In the genomic region with DNA sequence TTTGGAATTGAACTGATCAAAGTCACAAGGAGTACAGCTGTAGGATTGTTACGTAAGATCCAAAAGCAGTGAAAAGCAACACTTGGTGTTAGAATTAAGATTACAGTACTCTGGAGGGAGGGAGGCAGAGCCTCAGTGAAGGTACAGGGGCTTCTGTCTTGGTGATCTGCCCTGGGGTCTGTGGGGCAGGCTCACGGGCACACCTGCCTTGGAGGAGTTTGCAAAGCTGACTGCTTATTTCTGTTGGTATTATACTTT, we compare ENCODE assay signal across 1 cellular context.
TF ChIP-seq lines count a peak whose summit lies in the region.

No MANE protein-coding gene starts in this region.

TF ChIP-seq in SK-N-SH treated with all-trans-retinoic acid at 6 μM for 48 hours, 23 proteins besides CTCF, POLR2A, EP300 and RAD21 (continued from another document):
- TF ChIP-seq, protein P1, sequence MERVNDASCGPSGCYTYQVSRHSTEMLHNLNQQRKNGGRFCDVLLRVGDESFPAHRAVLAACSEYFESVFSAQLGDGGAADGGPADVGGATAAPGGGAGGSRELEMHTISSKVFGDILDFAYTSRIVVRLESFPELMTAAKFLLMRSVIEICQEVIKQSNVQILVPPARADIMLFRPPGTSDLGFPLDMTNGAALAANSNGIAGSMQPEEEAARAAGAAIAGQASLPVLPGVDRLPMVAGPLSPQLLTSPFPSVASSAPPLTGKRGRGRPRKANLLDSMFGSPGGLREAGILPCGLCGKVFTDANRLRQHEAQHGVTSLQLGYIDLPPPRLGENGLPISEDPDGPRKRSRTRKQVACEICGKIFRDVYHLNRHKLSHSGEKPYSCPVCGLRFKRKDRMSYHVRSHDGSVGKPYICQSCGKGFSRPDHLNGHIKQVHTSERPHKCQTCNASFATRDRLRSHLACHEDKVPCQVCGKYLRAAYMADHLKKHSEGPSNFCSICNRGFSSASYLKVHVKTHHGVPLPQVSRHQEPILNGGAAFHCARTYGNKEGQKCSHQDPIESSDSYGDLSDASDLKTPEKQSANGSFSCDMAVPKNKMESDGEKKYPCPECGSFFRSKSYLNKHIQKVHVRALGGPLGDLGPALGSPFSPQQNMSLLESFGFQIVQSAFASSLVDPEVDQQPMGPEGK (CRISPR knock-in tag; IDR thresholded peaks at IDR 0.05; ENCODE audit: borderline replicate concordance), result no peak
- no peak for TF ChIP-seq ZNF70 (CRISPR knock-in tag; IDR thresholded peaks at IDR 0.05)
